In the genomic region with DNA sequence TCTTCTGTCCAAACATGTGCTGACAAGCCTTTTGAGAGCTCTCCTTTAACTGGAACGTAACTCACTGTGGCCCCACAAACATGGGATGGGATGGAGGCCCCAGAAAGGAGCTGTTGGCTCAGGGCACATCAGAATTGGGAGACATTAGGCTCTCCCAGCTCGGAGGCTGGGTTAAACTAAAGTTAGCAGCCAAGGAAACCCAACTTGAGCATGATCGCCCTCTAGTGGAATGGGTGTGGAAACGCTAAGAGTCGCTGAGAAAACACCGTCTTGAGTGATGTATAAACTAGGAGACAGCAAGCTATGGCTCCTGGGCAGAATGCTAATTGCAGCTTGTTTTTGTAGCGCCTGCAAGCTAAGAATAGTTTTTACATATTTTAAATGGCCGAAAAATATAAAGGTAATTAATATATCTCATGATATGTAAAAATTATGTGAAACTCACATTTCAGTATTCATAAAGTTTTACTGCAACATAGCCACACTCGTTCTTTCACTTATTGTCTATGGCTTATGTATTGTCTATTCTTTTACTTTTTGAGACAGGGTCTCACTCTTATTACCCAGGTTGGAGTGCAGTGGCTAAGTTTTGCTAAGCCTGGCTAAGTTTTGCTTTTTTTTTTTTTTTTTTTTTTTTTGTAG, we compare ENCODE assay signal across 8 cellular contexts.
DNase-seq lines count a peak whose midpoint lies in the region; ATAC-seq and TF ChIP-seq lines count a peak whose summit lies in the region.

No MANE protein-coding gene starts in this region.

- H3K9me3 ChIP-seq in lower lobe of right lung: no peaks in the 10 kb centered on the region

- H3K27me3 ChIP-seq in lower lobe of right lung (ENCODE audit: low read depth): no peaks in the 10 kb centered on the region

- POLR2A ChIA-PET in HEK293T (lab: Yijun Ruan, JAX): interaction anchor here (0.9 to 1.2 kb wide), 2 partner anchors 71 to 138 kb away, joined by 3 to 4 read pairs; no protein-coding TSS in a partner anchor

- H3K4me3 Mint-ChIP-seq in stimulated activated naive CD8-positive, alpha-beta T cell treated with anti-CD3 and anti-CD28 coated beads, Interleukin-15, amount 100 ng/mL, for 72 hours: no peak overlapping the region

- peaks cover 19% of the 10 kb centered on the region for H3K4me1 ChIP-seq in lower lobe of right lung

- ATAC-seq in lower lobe of right lung: peak; percentile 69 to 74
- ATAC-seq in stimulated activated naive CD8-positive, alpha-beta T cell treated with anti-CD3 and anti-CD28 coated beads, Interleukin-15, amount 100 ng/mL, for 72 hours: peak; percentile 69
- ATAC-seq in HG02763 (IDR thresholded peaks at IDR 0.05; ENCODE audit: unreplicated experiment): no peak

- H3K9me3 Mint-ChIP-seq in stimulated activated naive CD8-positive, alpha-beta T cell treated with anti-CD3 and anti-CD28 coated beads, Interleukin-15, amount 100 ng/mL, for 72 hours: no peaks in the 10 kb centered on the region

- DNase-seq in DMS153 (lab: John Stamatoyannopoulos, UW) (peak; percentile 36), HEK293T (ENCODE audit: extremely low spot score) (peak; percentile 80), NCI-H2171 treated with DMSO at 0.1 percent for 48 hours (lab: John Stamatoyannopoulos, UW) (peak; percentile 87), dermis blood vessel endothelial cell (peak; percentile 91), lower lobe of right lung (no peak)
- DNase-seq in stimulated activated naive CD8-positive, alpha-beta T cell treated with anti-CD3 and anti-CD28 coated beads, Interleukin-15, amount 100 ng/mL, for 72 hours: peak; percentile 60 to 62

- H3K4me1 Mint-ChIP-seq in stimulated activated naive CD8-positive, alpha-beta T cell treated with anti-CD3 and anti-CD28 coated beads, Interleukin-15, amount 100 ng/mL, for 72 hours: no peaks in the 10 kb centered on the region

- peaks cover 19% of the 10 kb centered on the region for H3K27me3 Mint-ChIP-seq in stimulated activated naive CD8-positive, alpha-beta T cell treated with anti-CD3 and anti-CD28 coated beads, Interleukin-15, amount 100 ng/mL, for 72 hours

- peak; percentile 89 for TF ChIP-seq CTCF in VCaP (conservative IDR thresholded peaks at IDR 0.05)
- TF ChIP-seq CTCF in lower lobe of right lung (IDR thresholded peaks at IDR 0.05): peak; percentile 81

- H3K4me3 ChIP-seq in lower lobe of right lung: no peak overlapping the region

- CTCF ChIA-PET in HEK293T (lab: Yijun Ruan, JAX): interaction anchor here (0.6 to 2.0 kb wide), 18 partner anchors 10 to 416 kb away, joined by 3 to 17 read pairs (median 4); no protein-coding TSS in a partner anchor

- H3K27ac Mint-ChIP-seq in stimulated activated naive CD8-positive, alpha-beta T cell treated with anti-CD3 and anti-CD28 coated beads, Interleukin-15, amount 100 ng/mL, for 72 hours: no peak overlapping the region

- H3K27ac ChIP-seq in VCaP (no peak overlapping the region; the same call in 1 of the 2 replicates), lower lobe of right lung (peak overlapping the region; percentile 27)

- H3K36me3 ChIP-seq in lower lobe of right lung: no peaks in the 10 kb centered on the region

- intact Hi-C loops in lower lobe of right lung (cut with DNase I): no loop called here

TF ChIP-seq in HEK293T, 16 proteins besides CTCF, POLR2A, EP300 and RAD21:
- TF ChIP-seq SP1 (IDR thresholded peaks at IDR 0.05) (no peak), HDGF (IDR thresholded peaks at IDR 0.05; ENCODE audit: borderline replicate concordance) (no peak), TARDBP (IDR thresholded peaks at IDR 0.05) (no peak), ZNF384 (IDR thresholded peaks at IDR 0.05) (peak; percentile 49; the same call in 1 of the 2 replicates), LEF1 (IDR thresholded peaks at IDR 0.05; ENCODE audit: borderline replicate concordance) (no peak)
- TF ChIP-seq, protein P1, sequence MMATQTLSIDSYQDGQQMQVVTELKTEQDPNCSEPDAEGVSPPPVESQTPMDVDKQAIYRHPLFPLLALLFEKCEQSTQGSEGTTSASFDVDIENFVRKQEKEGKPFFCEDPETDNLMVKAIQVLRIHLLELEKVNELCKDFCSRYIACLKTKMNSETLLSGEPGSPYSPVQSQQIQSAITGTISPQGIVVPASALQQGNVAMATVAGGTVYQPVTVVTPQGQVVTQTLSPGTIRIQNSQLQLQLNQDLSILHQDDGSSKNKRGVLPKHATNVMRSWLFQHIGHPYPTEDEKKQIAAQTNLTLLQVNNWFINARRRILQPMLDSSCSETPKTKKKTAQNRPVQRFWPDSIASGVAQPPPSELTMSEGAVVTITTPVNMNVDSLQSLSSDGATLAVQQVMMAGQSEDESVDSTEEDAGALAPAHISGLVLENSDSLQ (IDR thresholded peaks at IDR 0.05): 0 out of 2 replicates have a peak, but pooled peaks have one; percentile 16
TF ChIP-seq in HEK293T: peak in this region for 2.
